10 cellular contexts compared by ENCODE assay signal in the genomic region with DNA sequence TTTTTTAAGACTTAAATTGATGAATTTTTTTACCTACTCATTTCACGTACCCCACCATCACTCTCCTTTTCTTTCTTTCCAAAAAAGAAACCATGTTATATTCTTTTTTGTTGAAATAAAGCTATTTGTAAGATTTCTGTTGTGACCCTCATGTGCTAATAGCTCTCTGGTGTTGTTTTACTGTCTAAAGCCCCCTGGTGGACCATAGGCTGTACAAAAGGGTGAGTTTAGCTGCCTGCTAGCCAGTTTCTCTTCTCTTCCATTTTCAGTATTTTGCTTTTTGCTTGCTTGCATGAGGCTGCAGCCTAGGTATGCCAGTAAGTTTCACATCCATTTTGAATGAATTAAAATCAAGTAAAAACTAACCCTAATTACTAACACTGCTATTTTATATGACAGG. TPM values are rescaled to one million over a fixed set of nuclear protein-coding genes. Genes with fewer than 3 reads are reported as not detected.
A peak's percentile ranks its signal among the peaks of the same experiment; 100 is the strongest.
DNase-seq lines count a peak whose midpoint lies in the region; ATAC-seq and TF ChIP-seq lines count a peak whose summit lies in the region.
"Had no signal": no experiment of that assay in that cellular context is flagged by ENCODE, and none has a peak within 500 bp of the region (broad histone marks: within the 10 kb centered on the region; RNA-seq: fewer than 3 reads in every experiment).

No MANE protein-coding gene starts in this region.

- no peak for TF ChIP-seq POLR2A in upper lobe of left lung (IDR thresholded peaks at IDR 0.05)

- H3K4me1 ChIP-seq in mesendoderm (ENCODE audit: control insufficient read depth, low read depth, low read length) = no peaks in the 10 kb centered on the region
- H3K4me1 ChIP-seq in upper lobe of left lung = peaks cover 12 to 23% (median 17%) of the 10 kb centered on the region in 4 donors

- no peak overlapping the region for H2BK15ac ChIP-seq in mesendoderm (replicated peaks; ENCODE audit: low read depth)

- TF ChIP-seq EP300 in upper lobe of left lung (IDR thresholded peaks at IDR 0.05) = no peak

- no peak overlapping the region for H3K27ac ChIP-seq in mesendoderm (ENCODE audit: low read depth, low read length)
- no peak overlapping the region for H3K27ac ChIP-seq in upper lobe of left lung
- H3K27ac ChIP-seq: 22Rv1, lower lobe of right lung had no signal

- no peak for ATAC-seq in upper lobe of left lung (ENCODE audit: low FRiP score in 2 of 2)
- ATAC-seq: lower lobe of right lung had no signal

- H3K4ac ChIP-seq in mesendoderm (ENCODE audit: low read depth, low read length) = no peak overlapping the region

- DNase-seq in DMS 273 (lab: John Stamatoyannopoulos, UW; ENCODE audit: unreplicated experiment) (peak; percentile 45), DMS 273 treated with DMSO at 0.1 percent for 48 hours (lab: John Stamatoyannopoulos, UW) (no peak), M059J (ENCODE audit: low read depth) (peak; percentile 36), astrocyte of the hippocampus (ENCODE audit: low read depth, low spot score) (peak; percentile 25), mesendoderm (peak; percentile 44), upper lobe of left lung (no peak), KG1 (lab: John Stamatoyannopoulos, UW) (no peak)
- no peak for DNase-seq in activated naive CD4-positive, alpha-beta T cell treated with anti-CD3 and anti-CD28 coated beads, Interleukin-2, amount 50 U/mL, for 16 hours
- DNase-seq: lower lobe of right lung had no signal

- H4K8ac ChIP-seq in mesendoderm (ENCODE audit: low read depth, low read length) = no peak overlapping the region

- H3K4me2 ChIP-seq in mesendoderm (ENCODE audit: low read length) = no peak overlapping the region

- no peaks in the 10 kb centered on the region for H3K79me1 ChIP-seq in mesendoderm (ENCODE audit: low read length)

- no peak overlapping the region for H3K4me3 ChIP-seq in mesendoderm (ENCODE audit: low read length)
- no peak overlapping the region for H3K4me3 ChIP-seq in upper lobe of left lung
- H3K4me3 ChIP-seq: lower lobe of right lung had no signal

- WGBS in mesendoderm (ENCODE audit: extremely low coverage, insufficient coverage, low lambda C conversion rate) = 100% methylated on average over 1 of the region's 1 CpG
- 93 to 98% methylated on average over 1 of the region's 1 CpG for WGBS in upper lobe of left lung, 2 donors

- H2BK5ac ChIP-seq in mesendoderm (ENCODE audit: low read length) = no peak overlapping the region

- H3K23ac ChIP-seq in mesendoderm (ENCODE audit: low read length) = no peak overlapping the region

- no peaks in the 10 kb centered on the region for H3K79me2 ChIP-seq in mesendoderm (ENCODE audit: control insufficient read depth, insufficient read depth, low read length)

- no peak overlapping the region for H2BK120ac ChIP-seq in mesendoderm (ENCODE audit: low read depth, low read length)

- no peak overlapping the region for H3K18ac ChIP-seq in mesendoderm (ENCODE audit: low read length)

- no peaks in the 10 kb centered on the region for H3K9me3 ChIP-seq in upper lobe of left lung
- H3K9me3 ChIP-seq: lower lobe of right lung had no signal

- H3K36me3 ChIP-seq in mesendoderm (ENCODE audit: control insufficient read depth, insufficient read depth, low read length) (no peaks in the 10 kb centered on the region), upper lobe of left lung (peaks cover 0 to under 1% (median 0%) of the 10 kb centered on the region in 4 donors)
- H3K36me3 ChIP-seq: lower lobe of right lung had no signal

- H4K5ac ChIP-seq in mesendoderm (ENCODE audit: low read length) = no peak overlapping the region

- no peak for TF ChIP-seq CTCF in upper lobe of left lung (IDR thresholded peaks at IDR 0.05)

- H3K27me3 ChIP-seq in mesendoderm (ENCODE audit: insufficient read depth, low read length, poor library complexity) = no peaks in the 10 kb centered on the region
- H3K27me3 ChIP-seq in upper lobe of left lung = no peaks in the 10 kb centered on the region

- H3K9ac ChIP-seq in mesendoderm (ENCODE audit: low read length) = no peak overlapping the region

- no peak overlapping the region for H3K56ac ChIP-seq in mesendoderm (ENCODE audit: low read length)

- no peak overlapping the region for H2AK5ac ChIP-seq in mesendoderm (ENCODE audit: low read length)

RNA-seq across cellular contexts. Expression of a gene that starts 15.6 kb away (rescaled TPM):
- total RNA-seq in M059J (2014; rRNA removed; shearing (Covaris generic)) = 146 and 198 TPM in 2 replicates
- polyA plus RNA-seq in mesendoderm (2013, experiment 1 of 2) = 44.8 TPM
- polyA plus RNA-seq in mesendoderm (2013, experiment 2 of 2) = 44.3 TPM
- total RNA-seq in upper lobe of left lung = 100 to 1,000 TPM in 3 of 6 donors, 10 to 100 TPM in 3; 41.9 to 134 (median 114) TPM

RNA-seq across cellular contexts. Expression of a gene that starts 28.6 kb away (rescaled TPM):
- total RNA-seq in M059J (2014; rRNA removed; shearing (Covaris generic)) = 10.5 and 16.8 TPM in 2 replicates
- polyA plus RNA-seq in mesendoderm (2013, experiment 1 of 2) = 2.6 TPM
- polyA plus RNA-seq in mesendoderm (2013, experiment 2 of 2) = 2.6 TPM
- 10 to 100 TPM; 20.1 to 43.0 (median 26.9) TPM for total RNA-seq in upper lobe of left lung

Comparison
In these comparisons a context has a peak if more than half of its experiments do, and no peak if none do; other contexts are left out.
1. DNase-seq: peak in DMS 273 (single experiment), M059J (single experiment), astrocyte of the hippocampus (single experiment) and mesendoderm (single experiment); none in DMS 273 treated with DMSO at 0.1 percent for 48 hours (single experiment), upper lobe of left lung (0 of 2), activated naive CD4-positive, alpha-beta T cell treated with anti-CD3 and anti-CD28 coated beads, Interleukin-2, amount 50 U/mL, for 16 hours (single experiment) and KG1 (single experiment).